15 cellular contexts compared by ENCODE assay signal in the genomic region with DNA sequence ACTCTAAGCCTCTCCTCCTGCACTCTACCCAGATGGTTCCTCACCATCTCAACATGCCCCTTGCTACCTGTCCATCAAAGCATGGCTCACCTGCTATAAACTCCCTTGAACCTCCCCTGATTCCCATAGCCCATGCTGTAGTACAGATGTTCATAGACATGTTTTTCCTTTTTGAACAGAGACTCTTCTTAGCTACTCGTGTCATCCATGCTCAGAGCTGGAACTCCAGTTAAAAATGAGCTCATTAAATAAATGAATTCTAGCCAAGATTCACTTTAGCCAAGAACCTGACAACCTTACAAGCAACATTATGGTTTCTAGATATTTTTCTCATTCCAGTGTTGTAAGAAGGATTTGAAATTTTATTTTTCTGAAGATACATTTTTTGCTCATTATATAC.
DNase-seq lines count a peak whose midpoint lies in the region; ATAC-seq and TF ChIP-seq lines count a peak whose summit lies in the region.
"Had no signal": no experiment of that assay in that cellular context is flagged by ENCODE, and none has a peak within 500 bp of the region (broad histone marks: within the 10 kb centered on the region; RNA-seq: fewer than 3 reads in every experiment).

No MANE protein-coding gene starts in this region.

- H4K20me1 ChIP-seq in mammary epithelial cell (ENCODE audit: insufficient read depth, low read length) (no peaks in the 10 kb centered on the region), fibroblast of lung (ENCODE audit: control insufficient read depth, extremely low read depth, insufficient read depth, low read length) (no peaks in the 10 kb centered on the region)

- 42% methylated on average over 1 of the region's 1 CpG for whole genome bisulfite sequencing in mammary epithelial cell (ENCODE audit: low coverage, missing lambda C conversion rate)

- H3K9ac ChIP-seq in mammary epithelial cell (ENCODE audit: insufficient read depth, low read length), result no peak overlapping the region
- H3K9ac ChIP-seq in fibroblast of lung (ENCODE audit: insufficient read depth, low read length), result no peak overlapping the region

- H3K27me3 ChIP-seq in mammary epithelial cell (ENCODE audit: insufficient read depth, low read length) (no peaks in the 10 kb centered on the region), fibroblast of lung (ENCODE audit: control insufficient read depth, insufficient read depth, low read length) (no peaks in the 10 kb centered on the region)

- no peak overlapping the region for H3K4me2 ChIP-seq in mammary epithelial cell (ENCODE audit: insufficient read depth, low read depth, low read length)
- H3K4me2 ChIP-seq in fibroblast of lung (ENCODE audit: extremely low read depth, insufficient read depth, low read length), result no peak overlapping the region

- H2AFZ ChIP-seq in mammary epithelial cell (ENCODE audit: low read depth, low read length) (no peak overlapping the region), fibroblast of lung (ENCODE audit: low read length) (no peak overlapping the region)

- H3K4me3 ChIP-seq in mammary epithelial cell (replicated peaks in 1 of 3; ENCODE audit: insufficient read depth in 1 of 3, low read depth in 2 of 3, low read length in 3 of 3), result no peak overlapping the region
- H3K4me3 ChIP-seq in fibroblast of lung (replicated peaks in 1 of 4; ENCODE audit: control extremely low read depth in 1 of 4, insufficient read depth in 1 of 4, low read depth in 3 of 4, low read length in 4 of 4), result no peak overlapping the region

- H3K27ac ChIP-seq in mammary epithelial cell (ENCODE audit: insufficient read depth, low read depth, low read length), result no peak overlapping the region
- no peak overlapping the region for H3K27ac ChIP-seq in fibroblast of lung (ENCODE audit: insufficient read depth, low read length)

- H3K36me3 Mint-ChIP-seq in MCF 10A (ENCODE audit: insufficient read depth, unreplicated experiment) (no peaks in the 10 kb centered on the region), osteocyte (ENCODE audit: unreplicated experiment) (no peaks in the 10 kb centered on the region), immature natural killer cell (no peaks in the 10 kb centered on the region)
- H3K36me3 Mint-ChIP-seq: CD8-positive, alpha-beta memory T cell; IgD-negative memory B cell had no signal

- POLR2A ChIA-PET in MCF 10A (lab: Yijun Ruan, JAX), result no interaction called here

- no peaks in the 10 kb centered on the region for H3K9me3 ChIP-seq in mammary epithelial cell (replicated peaks; ENCODE audit: insufficient read depth, low read length)
- no peaks in the 10 kb centered on the region for H3K9me3 ChIP-seq in fibroblast of lung (ENCODE audit: control insufficient read depth, insufficient read depth, low read depth, low read length)

- H3K27ac Mint-ChIP-seq in MCF 10A (ENCODE audit: low read depth, unreplicated experiment) (peak overlapping the region; percentile 17), osteocyte (ENCODE audit: unreplicated experiment) (peak overlapping the region; percentile 39), immature natural killer cell (no peak overlapping the region)
- H3K27ac Mint-ChIP-seq: CD8-positive, alpha-beta memory T cell; IgD-negative memory B cell had no signal

- intact Hi-C loops in MCF 10A (cut with micrococcal nuclease), result no loop called here
- intact Hi-C loops in mammary epithelial cell (cut with micrococcal nuclease), result no loop called here

- ATAC-seq in GM19455 (IDR thresholded peaks at IDR 0.05; ENCODE audit: unreplicated experiment), result no peak

- no peaks in the 10 kb centered on the region for H3K27me3 Mint-ChIP-seq in MCF 10A (ENCODE audit: insufficient read depth, unreplicated experiment)
- H3K27me3 Mint-ChIP-seq in osteocyte (ENCODE audit: unreplicated experiment), result no peaks in the 10 kb centered on the region
- H3K27me3 Mint-ChIP-seq in immature natural killer cell (ENCODE audit: low read depth in 3 of 3), result peaks cover 1 to 5% (median 2%) of the 10 kb centered on the region in 3 donors
- H3K27me3 Mint-ChIP-seq: IgD-negative memory B cell had no signal

- H3K4me3 Mint-ChIP-seq in MCF 10A (ENCODE audit: unreplicated experiment) (no peak overlapping the region), osteocyte (ENCODE audit: unreplicated experiment) (no peak overlapping the region), immature natural killer cell (no peak overlapping the region)
- H3K4me3 Mint-ChIP-seq: CD8-positive, alpha-beta memory T cell; IgD-negative memory B cell had no signal

- H3K4me1 Mint-ChIP-seq in MCF 10A (ENCODE audit: insufficient read depth, unreplicated experiment), result peaks cover 27% of the 10 kb centered on the region
- peaks cover 53% of the 10 kb centered on the region for H3K4me1 Mint-ChIP-seq in osteocyte (ENCODE audit: unreplicated experiment)
- no peaks in the 10 kb centered on the region for H3K4me1 Mint-ChIP-seq in immature natural killer cell
- H3K4me1 Mint-ChIP-seq: CD8-positive, alpha-beta memory T cell; IgD-negative memory B cell had no signal

- dilution Hi-C loops in mammary epithelial cell (cut with HindIII; ENCODE audit: low sequenced_read_pairs), result no loop called here

- H3K36me3 ChIP-seq in mammary epithelial cell (ENCODE audit: insufficient read depth, low read length), result no peaks in the 10 kb centered on the region
- no peaks in the 10 kb centered on the region for H3K36me3 ChIP-seq in fibroblast of lung (ENCODE audit: control insufficient read depth, insufficient read depth, low read length)

- H3K4me1 ChIP-seq in mammary epithelial cell (ENCODE audit: insufficient read depth, low read length) (peaks cover 21% of the 10 kb centered on the region), fibroblast of lung (ENCODE audit: control insufficient read depth, extremely low read depth, insufficient read depth, low read length) (peaks cover 5% of the 10 kb centered on the region)

- TF ChIP-seq CTCF in MCF 10A (IDR thresholded peaks at IDR 0.05; ENCODE audit: unreplicated experiment) (no peak), mammary epithelial cell (conservative IDR thresholded peaks at IDR 0.05 in 1 of 2, IDR thresholded peaks at IDR 0.05 in 1 of 2; ENCODE audit: extremely low read depth in 1 of 2, insufficient read depth in 1 of 2, low read depth in 1 of 2, low read length in 2 of 2) (no peak), fibroblast of lung (conservative IDR thresholded peaks at IDR 0.05 in 1 of 2, IDR thresholded peaks at IDR 0.05 in 1 of 2; ENCODE audit: low read depth in 1 of 2, low read length in 2 of 2) (no peak), osteocyte (IDR thresholded peaks at IDR 0.05) (no peak)

- H3K9me3 Mint-ChIP-seq in MCF 10A (ENCODE audit: unreplicated experiment) (no peaks in the 10 kb centered on the region), osteocyte (ENCODE audit: unreplicated experiment) (peaks cover 9% of the 10 kb centered on the region), immature natural killer cell (peaks cover 0 to 3% (median 0%) of the 10 kb centered on the region in 6 donors)

- DNase-seq in MCF 10A (ENCODE audit: unreplicated experiment), result no peak
- DNase-seq in mammary epithelial cell, result no peak
- DNase-seq in NCI-H446 treated with DMSO at 0.1 percent for 48 hours (lab: John Stamatoyannopoulos, UW), result peak; percentile 60
- peak; percentile 40 to 61 for DNase-seq in fibroblast of lung (ENCODE audit: low read depth in 2 of 2)
- no peak for DNase-seq in osteocyte (ENCODE audit: extremely low spot score, unreplicated experiment)
- DNase-seq in immature natural killer cell, result no peak
- DNase-seq: CD8-positive, alpha-beta memory T cell; MV-4-11; NCI-H1105 treated with DMSO at 0.1 percent for 48 hours; NCI-H2029 treated with DMSO at 0.1 percent for 48 hours; NCI-H226; NCI-H526; OCI-M1 had no signal

- in situ Hi-C loops in mammary epithelial cell (cut with MboI; ENCODE audit: low sequenced_read_pairs in 2 of 2), result no loop called here

- BruUV-seq in MCF 10A (replicated peaks; lab: Mats Ljungman, UMichigan) (no TSS peak), mammary epithelial cell (replicated peaks; lab: Mats Ljungman, UMichigan) (no TSS peak)

- H3K79me2 ChIP-seq in mammary epithelial cell (ENCODE audit: insufficient read depth, low read length), result no peaks in the 10 kb centered on the region
- no peaks in the 10 kb centered on the region for H3K79me2 ChIP-seq in fibroblast of lung (ENCODE audit: control insufficient read depth, insufficient read depth, low read length)

- CTCF ChIA-PET in MCF 10A (lab: Yijun Ruan, JAX), result interaction anchor here (0.6 to 0.7 kb wide), 2 partner anchors 26 to 241 kb away, joined by 3 to 4 read pairs; no protein-coding TSS in a partner anchor
- CTCF ChIA-PET in mammary epithelial cell (lab: Charles Lee; ENCODE audit: low non-redundant PET), result interaction anchor here (0.6 kb wide), 1 partner anchor 69 kb away, joined by 6 read pairs; no protein-coding TSS in a partner anchor

Comparison
In these comparisons a context has a peak if more than half of its experiments do, and no peak if none do; other contexts are left out.
1. DNase-seq: peak in NCI-H446 treated with DMSO at 0.1 percent for 48 hours (single experiment) and fibroblast of lung (2 of 2); none in MCF 10A (single experiment), mammary epithelial cell (single experiment), osteocyte (single experiment) and immature natural killer cell (0 of 3).
2. H3K27ac Mint-ChIP-seq: peak in MCF 10A (single experiment) and osteocyte (single experiment); none in immature natural killer cell (0 of 6).